Comparison of ENCODE assay signal across 5 cellular contexts in genomic region chr2:63975036-63975435, GRCh38. TPM values are rescaled to one million over a fixed set of nuclear protein-coding genes. Genes with fewer than 3 reads are reported as not detected.
DNase-seq lines count a peak whose midpoint lies in the region; ATAC-seq, FAIRE-seq and TF ChIP-seq lines count a peak whose summit lies in the region.
"Not testable (repeated sequence)": the region's sequence is repeated elsewhere in the genome, so short reads cannot be mapped to it uniquely, and the experiment has no call there.

No MANE protein-coding gene starts in this region.

- H4K20me1 ChIP-seq in K562 (replicated peaks; ENCODE audit: control insufficient read depth, insufficient read depth, low read length); HepG2 (ENCODE audit: insufficient read depth, low read length): not testable (repeated sequence)

- peaks cover 51% of the 10 kb centered on the region for H3K36me3 Mint-ChIP-seq in activated T-cell treated with anti-CD3 and anti-CD28 coated beads, Interleukin-2, amount 50 U/mL, for 24 hours (ENCODE audit: low read depth)
- H3K36me3 Mint-ChIP-seq in activated naive CD8-positive, alpha-beta T cell = peaks cover 18% of the 10 kb centered on the region

- not testable (repeated sequence) for H3K9me3 Mint-ChIP-seq in activated T-cell treated with anti-CD3 and anti-CD28 coated beads, Interleukin-2, amount 50 U/mL, for 24 hours; activated naive CD8-positive, alpha-beta T cell (ENCODE audit: low read depth)

- not testable (repeated sequence) for H3K9ac ChIP-seq in K562 (ENCODE audit: insufficient read depth in 1 of 2, low read depth in 2 of 2, low read length in 2 of 2); HepG2 (ENCODE audit: insufficient read depth, low read depth, low read length)

- TF ChIP-seq EP300 in K562 (IDR thresholded peaks at IDR 0.05; ENCODE audit: low read length); HepG2 (IDR thresholded peaks at IDR 0.05; ENCODE audit: low read depth in 2 of 2, low read length in 2 of 2); HepG2 (CRISPR knock-in tag; IDR thresholded peaks at IDR 0.05; ENCODE audit: borderline replicate concordance): not testable (repeated sequence)

- not testable (repeated sequence) for H3K4me2 ChIP-seq in K562 (ENCODE audit: insufficient read depth, low read length); HepG2 (ENCODE audit: low read depth, low read length)

- not testable (repeated sequence) for H3K9me1 ChIP-seq in K562 (ENCODE audit: control insufficient read depth, insufficient read depth, low read length)

- FAIRE-seq in K562 (lab: Jason Lieb, UNC); HepG2 (lab: Jason Lieb, UNC): not testable (repeated sequence)

- 92% methylated on average over 2 of the region's 2 CpGs for WGBS in K562 (ENCODE audit: insufficient coverage, low coverage, missing lambda C conversion rate)
- 93% methylated on average over 2 of the region's 2 CpGs for WGBS in HepG2 (ENCODE audit: low lambda C conversion rate)

- peak overlapping the region; percentile 65 for H3K27ac Mint-ChIP-seq in activated T-cell treated with anti-CD3 and anti-CD28 coated beads, Interleukin-2, amount 50 U/mL, for 24 hours
- peak overlapping the region; percentile 5 for H3K27ac Mint-ChIP-seq in activated naive CD8-positive, alpha-beta T cell

- not testable (repeated sequence) for TF ChIP-seq POLR2A in K562 (conservative IDR thresholded peaks at IDR 0.05); HepG2 (IDR thresholded peaks at IDR 0.05; ENCODE audit: insufficient read depth in 1 of 2, low read depth in 2 of 2, low read length in 2 of 2)

- POLR2A ChIA-PET in K562 (lab: Yijun Ruan, JAX) = interaction anchor here (0.6 to 1.3 kb wide), 3 partner anchors 17 to 169 kb away, joined by 3 read pairs; no protein-coding TSS in a partner anchor
- POLR2A ChIA-PET in HepG2 (lab: Yijun Ruan, JAX) = not testable (repeated sequence)

- not testable (repeated sequence) for H3K9me3 ChIP-seq in K562 (replicated peaks; ENCODE audit: control insufficient read depth, insufficient read depth, low read depth, low read length); HepG2 (ENCODE audit: low read length)

- TF ChIP-seq RAD21 in K562 (CRISPR knock-in tag; conservative IDR thresholded peaks at IDR 0.05 in 1 of 2, IDR thresholded peaks at IDR 0.05 in 1 of 2); HepG2 (CRISPR knock-in tag; IDR thresholded peaks at IDR 0.05): not testable (repeated sequence)

- BruUV-seq in K562 (replicated peaks; lab: Mats Ljungman, UMichigan); HepG2 (replicated peaks; lab: Mats Ljungman, UMichigan): not testable (repeated sequence)

- H3K4me3 ChIP-seq in K562; HepG2 (replicated peaks in 1 of 3; ENCODE audit: insufficient read depth in 1 of 3, low read depth in 2 of 3, low read length in 3 of 3): not testable (repeated sequence)

- not testable (repeated sequence) for ATAC-seq in K562, foreskin keratinocyte, HepG2

- CTCF ChIA-PET in K562 (lab: Yijun Ruan, JAX; ENCODE audit: low intra/inter-chr PET ratio); HepG2 (lab: Yijun Ruan, JAX; ENCODE audit: low intra/inter-chr PET ratio, low total read pairs): not testable (repeated sequence)

- H3K4me1 Mint-ChIP-seq in activated T-cell treated with anti-CD3 and anti-CD28 coated beads, Interleukin-2, amount 50 U/mL, for 24 hours (ENCODE audit: low read depth) = peaks cover 28% of the 10 kb centered on the region
- peaks cover 22% of the 10 kb centered on the region for H3K4me1 Mint-ChIP-seq in activated naive CD8-positive, alpha-beta T cell (ENCODE audit: low read depth)

- H2AFZ ChIP-seq in K562 (ENCODE audit: low read depth, low read length); HepG2 (ENCODE audit: low read length): not testable (repeated sequence)

- H3K36me3 ChIP-seq in K562 (ENCODE audit: control insufficient read depth, insufficient read depth, low read length) (peaks cover 29% of the 10 kb centered on the region; the same call in 1 of the 3 replicates), HepG2 (replicated peaks in 1 of 2; ENCODE audit: control insufficient read depth in 1 of 2, insufficient read depth in 2 of 2, low read length in 2 of 2) (peaks cover 24 to 90% of the 10 kb centered on the region in 2 experiments)

- DNase-seq in activated T-cell treated with anti-CD3 and anti-CD28 coated beads, Interleukin-2, amount 50 U/mL, for 24 hours; K562 (ENCODE audit: extremely low read depth in 1 of 4, low spot score in 3 of 4); foreskin keratinocyte; HepG2 (ENCODE audit: low spot score): not testable (repeated sequence)

- H3K27me3 ChIP-seq in K562 (ENCODE audit: control insufficient read depth in 2 of 2, insufficient read depth in 2 of 2, low read length in 2 of 2); foreskin keratinocyte; HepG2 (ENCODE audit: control insufficient read depth in 1 of 2, insufficient read depth in 2 of 2, low read length in 2 of 2): not testable (repeated sequence)

- peak overlapping the region; percentile 49; the same call in 1 of the 3 replicates for H3K27ac ChIP-seq in K562 (ENCODE audit: extremely low read depth, low read depth, low read length)
- H3K27ac ChIP-seq in foreskin keratinocyte = peak overlapping the region; percentile 44
- H3K27ac ChIP-seq in HepG2 (ENCODE audit: extremely low read length, insufficient read depth, low read length) = not testable (repeated sequence)

- H3K79me2 ChIP-seq in K562 (ENCODE audit: control insufficient read depth, insufficient read depth, low read length); HepG2 (ENCODE audit: insufficient read depth, low read length): not testable (repeated sequence)

- in situ Hi-C loops in K562 (cut with MboI); HepG2 (cut with HindIII; ENCODE audit: extremely low pct_ligation_motif_present, low pct_unique_long_range_greater_than_20kb): not testable (repeated sequence)

- not testable (repeated sequence) for TF ChIP-seq CTCF in K562 (IDR thresholded peaks at IDR 0.05 in 2 of 3, conservative IDR thresholded peaks at IDR 0.05 in 1 of 3; ENCODE audit: insufficient read depth in 2 of 3, low read depth in 1 of 3, low read length in 3 of 3); foreskin keratinocyte (conservative IDR thresholded peaks at IDR 0.05); HepG2 (CRISPR knock-in tag; IDR thresholded peaks at IDR 0.05)

- intact Hi-C loops in K562 (cut with micrococcal nuclease); HepG2 (cut with micrococcal nuclease; ENCODE audit: unreplicated experiment): not testable (repeated sequence)

- H3K27me3 Mint-ChIP-seq in activated T-cell treated with anti-CD3 and anti-CD28 coated beads, Interleukin-2, amount 50 U/mL, for 24 hours; activated naive CD8-positive, alpha-beta T cell: not testable (repeated sequence)

- not testable (repeated sequence) for H3K4me1 ChIP-seq in K562 (replicated peaks in 1 of 2; ENCODE audit: control insufficient read depth in 2 of 2, insufficient read depth in 2 of 2, low read length in 2 of 2); foreskin keratinocyte; HepG2 (ENCODE audit: insufficient read depth, low read length)

- not testable (repeated sequence) for H3K4me3 Mint-ChIP-seq in activated T-cell treated with anti-CD3 and anti-CD28 coated beads, Interleukin-2, amount 50 U/mL, for 24 hours; activated naive CD8-positive, alpha-beta T cell

RNA-seq across cellular contexts. Expression of gene VPS54, which starts 44.2 kb away (rescaled TPM):
- total RNA-seq in K562 (2011; cell fraction: chromatin; rRNA removed; ENCODE audit: low replicate concordance) = 11.5 and 34.9 TPM in 2 replicates
- 4.5 and 6.2 TPM in 2 replicates for total RNA-seq in K562 (2011; cell fraction: nucleolus; rRNA removed)
- 10.6 and 14.9 TPM in 2 replicates for total RNA-seq in K562 (2011; cell fraction: nucleoplasm; rRNA removed)
- total RNA-seq in K562 (2014; rRNA removed) (11.9 and 12.3 TPM in 2 replicates), K562 (2014; rRNA removed; fragmentation: Illumina TruSeq; extraction: Trizol) (23.2 and 27.2 TPM in 2 replicates), K562 (2015; rRNA removed; fragmentation: Illumina TruSeq; extraction: Trizol) (20.5 and 21.4 TPM in 2 replicates), K562 (2021) (11.1 and 13.1 TPM in 2 replicates), foreskin keratinocyte (23.0 and 26.3 TPM in 2 replicates), HepG2 (2016; rRNA removed; fragmentation: Illumina TruSeq; extraction: Trizol) (64.7 and 75.4 TPM in 2 replicates)
- polyA plus RNA-seq in K562 (2011; rRNA removed) (19.0 and 20.8 TPM in 2 replicates), K562 (2014; fragmentation: Illumina TruSeq; extraction: Trizol) (13.8 and 15.6 TPM in 2 replicates), K562 (2014; fragmentation: Nextera tagmentation; extraction: Ambion mirVana) (1 to 10 TPM; 4.9 to 6.1 TPM), K562 (2014; rRNA removed) (13.2 and 15.0 TPM in 2 replicates), foreskin keratinocyte (10.8 and 15.0 TPM in 2 replicates), HepG2 (2011; rRNA removed) (66.7 and 77.5 TPM in 2 replicates)
- 3.0 and 6.9 TPM in 2 replicates for polyA plus RNA-seq in K562 (2011; cell fraction: cytosol; rRNA removed)
- polyA plus RNA-seq in K562 (2011; cell fraction: nucleus; rRNA removed) = 9.3 and 17.6 TPM in 2 replicates
- polyA plus RNA-seq in K562 (2012) = 11.5 and 19.7 TPM in 2 replicates
- 29.0 and 41.4 TPM in 2 replicates for polyA minus RNA-seq in K562 (2011; rRNA and poly(A)+ RNA removed)
- polyA minus RNA-seq in K562 (2011; cell fraction: cytosol; rRNA and poly(A)+ RNA removed) = 8.3 and 10.3 TPM in 2 replicates
- polyA minus RNA-seq in K562 (2011; cell fraction: nucleus; rRNA and poly(A)+ RNA removed) = 9.7 and 21.3 TPM in 2 replicates
- 23.8 and 25.8 TPM in 2 replicates for total RNA-seq in HepG2 (2016; cell fraction: cytosol; rRNA removed; fragmentation: Illumina TruSeq; extraction: Trizol; ENCODE audit: low read depth)
- total RNA-seq in HepG2 (2016; cell fraction: insoluble cytoplasmic fraction; rRNA removed; fragmentation: Illumina TruSeq; extraction: Trizol) = 63.0 and 68.2 TPM in 2 replicates
- total RNA-seq in HepG2 (2016; cell fraction: membrane; rRNA removed; fragmentation: Illumina TruSeq; extraction: Trizol) = 73.0 and 83.1 TPM in 2 replicates
- 56.5 and 65.0 TPM in 2 replicates for total RNA-seq in HepG2 (2016; cell fraction: nucleus; rRNA removed; fragmentation: Illumina TruSeq; extraction: Trizol)
- 24.3 and 39.3 TPM in 2 replicates for polyA plus RNA-seq in HepG2 (2011; cell fraction: cytosol; rRNA removed)
- 45.4 and 50.4 TPM in 2 replicates for polyA plus RNA-seq in HepG2 (2011; cell fraction: nucleus; rRNA removed)
- 75.2 and 93.6 TPM in 2 replicates for polyA plus RNA-seq in HepG2 (2012)
- 9.0 and 9.6 TPM in 2 replicates for polyA plus RNA-seq in HepG2 (2016; cell fraction: cytosol; fragmentation: Illumina TruSeq; extraction: Trizol; ENCODE audit: low read depth)
- polyA plus RNA-seq in HepG2 (2016; cell fraction: insoluble cytoplasmic fraction; fragmentation: Illumina TruSeq; extraction: Trizol; ENCODE audit: low read depth) = 54.6 and 54.7 TPM in 2 replicates
- 35.4 and 35.8 TPM in 2 replicates for polyA plus RNA-seq in HepG2 (2016; cell fraction: membrane; fragmentation: Illumina TruSeq; extraction: Trizol; ENCODE audit: low read depth)
- polyA plus RNA-seq in HepG2 (2016; cell fraction: nucleus; fragmentation: Illumina TruSeq; extraction: Trizol; ENCODE audit: insufficient read depth, low read depth) = 77.5 and 83.9 TPM in 2 replicates
- polyA minus RNA-seq in HepG2 (2011; rRNA and poly(A)+ RNA removed; ENCODE audit: low replicate concordance) = 7.4 and 30.0 TPM in 2 replicates
- polyA minus RNA-seq in HepG2 (2011; cell fraction: cytosol; rRNA and poly(A)+ RNA removed) = 58.1 and 59.1 TPM in 2 replicates
- polyA minus RNA-seq in HepG2 (2011; cell fraction: nucleus; rRNA and poly(A)+ RNA removed) = 143 and 153 TPM in 2 replicates
